25 cellular contexts compared by ENCODE assay signal in genomic region chr7:106535234-106536026, GRCh38.
A peak's percentile ranks its signal among the peaks of the same experiment; 100 is the strongest.
DNase-seq lines count a peak whose midpoint lies in the region; ATAC-seq and TF ChIP-seq lines count a peak whose summit lies in the region.
"Had no signal": no experiment of that assay in that cellular context is flagged by ENCODE, and none has a peak within 500 bp of the region (broad histone marks: within the 10 kb centered on the region; RNA-seq: fewer than 3 reads in every experiment).

No MANE protein-coding gene starts in this region.

- no peak overlapping the region for H4K8ac ChIP-seq in mesenchymal stem cell (ENCODE audit: low read length)

- H2BK12ac ChIP-seq in mesenchymal stem cell (ENCODE audit: low read length in 2 of 2): peak overlapping the region in 1 of 2 experiments; percentile 54

- H3K23ac ChIP-seq in mesenchymal stem cell (ENCODE audit: low read length in 2 of 2): peak overlapping the region in 1 of 2 experiments; percentile 5

- H4K91ac ChIP-seq in mesenchymal stem cell (ENCODE audit: low read length): no peak overlapping the region

- no peak for ATAC-seq in GM18502 (IDR thresholded peaks at IDR 0.05; ENCODE audit: poor library complexity, unreplicated experiment)
- ATAC-seq: A549; activated naive CD4-positive, alpha-beta T cell treated with anti-CD3 and anti-CD28 coated beads, Interleukin-2, amount 50 U/mL, for 72 hours; natural killer cell; pancreas had no signal

- H3K4me3 ChIP-seq in choroid plexus epithelial cell (ENCODE audit: low read depth, low read length) (no peak overlapping the region), mesenchymal stem cell (ENCODE audit: insufficient read depth in 1 of 2, low read depth in 1 of 2, low read length in 2 of 2) (no peak overlapping the region)
- H3K4me3 ChIP-seq: A549, gastrocnemius medialis, pancreas, sigmoid colon, tibial artery had no signal

- H3K36me3 ChIP-seq in mesenchymal stem cell (ENCODE audit: control insufficient read depth in 1 of 2, insufficient read depth in 2 of 2, low read depth in 1 of 2, low read length in 2 of 2): no peaks in the 10 kb centered on the region
- H3K36me3 ChIP-seq: gastrocnemius medialis, pancreas, sigmoid colon, tibial artery had no signal

- no peak overlapping the region for H2BK5ac ChIP-seq in mesenchymal stem cell (ENCODE audit: low read depth, low read length, poor library complexity, severe bottlenecking)

- no peak overlapping the region for H2BK15ac ChIP-seq in mesenchymal stem cell (ENCODE audit: low read depth, poor library complexity, severe bottlenecking)

- H3K27ac ChIP-seq in mesenchymal stem cell (ENCODE audit: low read length, poor library complexity, severe bottlenecking): no peak overlapping the region
- H3K27ac ChIP-seq: A549, gastrocnemius medialis, pancreas had no signal

- DNase-seq in AG08395 (ENCODE audit: low spot score) (peak; percentile 72), HCEC 1CT (peak; percentile 50), choroid plexus epithelial cell (ENCODE audit: low read depth) (peak; percentile 4), mesenchymal stem cell (no peak), UCSD-AML1 (lab: John Stamatoyannopoulos, UW; ENCODE audit: unreplicated experiment) (no peak), HT-29 (ENCODE audit: low spot score) (no peak)
- DNase-seq in activated CD8-positive, alpha-beta memory T cell treated with anti-CD3 and anti-CD28 coated beads for 24 hours: no peak
- DNase-seq: activated CD4-positive, alpha-beta T cell treated with anti-CD3 and anti-CD28 coated beads, Interleukin-2, amount 50 U/mL, for 1 hour; C1 segment of cervical spinal cord; Caco-2; DMS79 treated with DMSO at 0.1 percent for 48 hours; gastrocnemius medialis; hippocampal formation; left ventricle myocardium superior; natural killer cell; NCI-H1417 treated with DMSO at 0.1 percent for 48 hours; NCI-H446 treated with DMSO at 0.1 percent for 48 hours; OCI-M1; pancreas; sigmoid colon; stimulated activated CD4-positive, alpha-beta T cell treated with anti-CD3 and anti-CD28 coated beads, Interleukin-15, amount 100 ng/mL, for 24 hours; tibial artery had no signal

- no peak overlapping the region for H2AK5ac ChIP-seq in mesenchymal stem cell (ENCODE audit: low read length, severe bottlenecking)

- H3K79me1 ChIP-seq in mesenchymal stem cell (replicated peaks; ENCODE audit: low read length, poor library complexity, severe bottlenecking): no peaks in the 10 kb centered on the region

- WGBS in mesenchymal stem cell: 90% methylated on average over 6 of the region's 8 CpGs

- peak overlapping the region in 1 of 2 experiments; percentile 7 for H3K4ac ChIP-seq in mesenchymal stem cell (ENCODE audit: low read depth in 1 of 2, low read length in 2 of 2)

- no peak for TF ChIP-seq CTCF in choroid plexus epithelial cell (conservative IDR thresholded peaks at IDR 0.05; ENCODE audit: low read depth, low read length)

- peak overlapping the region; percentile 13 for H3K9ac ChIP-seq in mesenchymal stem cell (ENCODE audit: low read length)

- H2BK120ac ChIP-seq in mesenchymal stem cell (ENCODE audit: low read depth, low read length): no peak overlapping the region

- no peak overlapping the region for H2AFZ ChIP-seq in mesenchymal stem cell (ENCODE audit: low read depth, low read length)

- H3K4me1 ChIP-seq in mesenchymal stem cell (ENCODE audit: control insufficient read depth, insufficient read depth, low read depth, low read length): no peaks in the 10 kb centered on the region
- H3K4me1 ChIP-seq: A549, Caco-2, gastrocnemius medialis, pancreas had no signal

- no peaks in the 10 kb centered on the region for H3K27me3 ChIP-seq in mesenchymal stem cell (ENCODE audit: control insufficient read depth in 1 of 2, insufficient read depth in 1 of 2, low read length in 2 of 2)
- H3K27me3 ChIP-seq: gastrocnemius medialis, pancreas, sigmoid colon, tibial artery had no signal

- no peak overlapping the region for H3K18ac ChIP-seq in mesenchymal stem cell (ENCODE audit: low read depth in 1 of 2, low read length in 2 of 2)

- H3K14ac ChIP-seq in mesenchymal stem cell (ENCODE audit: low read length in 2 of 2): peak overlapping the region in 1 of 2 experiments; percentile 11

- no peak overlapping the region for H3K4me2 ChIP-seq in mesenchymal stem cell (ENCODE audit: low read length, poor library complexity, severe bottlenecking)
- H3K4me2 ChIP-seq: A549 had no signal

- H3K9me3 ChIP-seq in mesenchymal stem cell (ENCODE audit: control insufficient read depth, low read length): no peaks in the 10 kb centered on the region
- H3K9me3 ChIP-seq: A549, Caco-2, gastrocnemius medialis, pancreas, sigmoid colon, tibial artery had no signal

Comparison
In these comparisons a context has a peak if more than half of its experiments do, and no peak if none do; other contexts are left out.
1. DNase-seq: peak in AG08395 (single experiment), HCEC 1CT (single experiment) and choroid plexus epithelial cell (single experiment); none in mesenchymal stem cell (single experiment), UCSD-AML1 (single experiment), HT-29 (single experiment) and activated CD8-positive, alpha-beta memory T cell treated with anti-CD3 and anti-CD28 coated beads for 24 hours (single experiment).